1 cellular context compared by ENCODE assay signal in the genomic region with DNA sequence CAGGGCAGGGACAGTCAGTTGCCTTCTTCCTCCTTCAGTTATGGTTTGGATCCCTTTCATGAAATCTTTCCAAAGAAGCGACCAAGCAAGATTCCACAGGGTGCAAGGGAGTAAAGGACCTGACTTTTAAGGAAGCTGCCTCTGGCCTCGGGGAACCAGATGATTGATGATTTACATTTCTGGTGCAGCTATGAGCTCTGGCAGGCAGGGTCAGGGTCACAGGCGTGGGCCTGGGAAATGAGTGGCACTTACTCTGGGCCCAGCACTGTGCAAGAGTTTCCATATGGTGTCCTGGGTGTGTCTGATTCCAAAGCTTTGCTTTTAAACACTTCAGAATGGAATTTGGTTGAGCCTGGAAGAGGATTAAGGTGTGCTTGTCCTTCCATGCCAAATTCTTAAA.
TF ChIP-seq lines count a peak whose summit lies in the region.

No MANE protein-coding gene starts in this region.

TF ChIP-seq in IMR-90, 13 proteins besides CTCF, POLR2A, EP300 and RAD21:
- TF ChIP-seq RCOR1 (IDR thresholded peaks at IDR 0.05; ENCODE audit: insufficient replicate concordance, low read length): no peak
- no peak for TF ChIP-seq MAZ (IDR thresholded peaks at IDR 0.05; ENCODE audit: borderline replicate concordance, low read depth, low read length)
- TF ChIP-seq MAFK (IDR thresholded peaks at IDR 0.05; ENCODE audit: low read depth, low read length): no peak
- TF ChIP-seq, protein P1, sequence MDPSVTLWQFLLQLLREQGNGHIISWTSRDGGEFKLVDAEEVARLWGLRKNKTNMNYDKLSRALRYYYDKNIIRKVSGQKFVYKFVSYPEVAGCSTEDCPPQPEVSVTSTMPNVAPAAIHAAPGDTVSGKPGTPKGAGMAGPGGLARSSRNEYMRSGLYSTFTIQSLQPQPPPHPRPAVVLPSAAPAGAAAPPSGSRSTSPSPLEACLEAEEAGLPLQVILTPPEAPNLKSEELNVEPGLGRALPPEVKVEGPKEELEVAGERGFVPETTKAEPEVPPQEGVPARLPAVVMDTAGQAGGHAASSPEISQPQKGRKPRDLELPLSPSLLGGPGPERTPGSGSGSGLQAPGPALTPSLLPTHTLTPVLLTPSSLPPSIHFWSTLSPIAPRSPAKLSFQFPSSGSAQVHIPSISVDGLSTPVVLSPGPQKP (IDR thresholded peaks at IDR 0.05; ENCODE audit: borderline replicate concordance, low read depth, low read length): no peak
- no peak for TF ChIP-seq RFX5 (IDR thresholded peaks at IDR 0.05; ENCODE audit: low read depth, low read length)
- TF ChIP-seq CEBPB (IDR thresholded peaks at IDR 0.05; ENCODE audit: low read depth, low read length): no peak
- TF ChIP-seq, protein P2, sequence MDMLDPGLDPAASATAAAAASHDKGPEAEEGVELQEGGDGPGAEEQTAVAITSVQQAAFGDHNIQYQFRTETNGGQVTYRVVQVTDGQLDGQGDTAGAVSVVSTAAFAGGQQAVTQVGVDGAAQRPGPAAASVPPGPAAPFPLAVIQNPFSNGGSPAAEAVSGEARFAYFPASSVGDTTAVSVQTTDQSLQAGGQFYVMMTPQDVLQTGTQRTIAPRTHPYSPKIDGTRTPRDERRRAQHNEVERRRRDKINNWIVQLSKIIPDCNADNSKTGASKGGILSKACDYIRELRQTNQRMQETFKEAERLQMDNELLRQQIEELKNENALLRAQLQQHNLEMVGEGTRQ (IDR thresholded peaks at IDR 0.05; ENCODE audit: low read depth, low read length): no peak
- no peak for TF ChIP-seq NFE2L2 (IDR thresholded peaks at IDR 0.05; ENCODE audit: low read depth, low read length)
- TF ChIP-seq BHLHE40 (IDR thresholded peaks at IDR 0.05; ENCODE audit: low read depth, low read length): no peak
- TF ChIP-seq FOS (IDR thresholded peaks at IDR 0.05; ENCODE audit: low read depth, low read length): no peak
- TF ChIP-seq MXI1 (IDR thresholded peaks at IDR 0.05; ENCODE audit: borderline replicate concordance, low read depth, low read length): no peak
- no peak for TF ChIP-seq CHD1 (IDR thresholded peaks at IDR 0.05; ENCODE audit: low read depth, low read length)
- no peak for TF ChIP-seq SMC3 (IDR thresholded peaks at IDR 0.05; ENCODE audit: low read depth, low read length)
